ENCODE assay signal across 28 cellular contexts in genomic region chr14:74360163-74360562, GRCh38. TPM values are rescaled to one million over a fixed set of nuclear protein-coding genes. Genes with fewer than 3 reads are reported as not detected.
"Had no signal": no experiment of that assay in that cellular context is flagged by ENCODE, and none has a peak within 500 bp of the region (broad histone marks: within the 10 kb centered on the region; RNA-seq: fewer than 3 reads in every experiment).

No MANE protein-coding gene starts in this region.

- H3K4me2 ChIP-seq: PC-9 had no signal

- H3K27ac Mint-ChIP-seq: activated B cell treated with CpG ODN at 0.5 μM for 24 hours; activated CD4-positive, alpha-beta T cell treated with anti-CD3 and anti-CD28 coated beads, Interleukin-2, amount 10 ng/mL, durations not matched to agents 24 days and 14 days; activated naive CD4-positive, alpha-beta T cell treated with anti-CD3 and anti-CD28 coated beads for 36 hours; activated naive CD8-positive, alpha-beta T cell; activated T-helper 17 cell treated with anti-CD3 and anti-CD28 coated beads, Interleukin-2, amount 50 U/mL, for 72 hours; T-helper 17 cell had no signal

- H3K27ac ChIP-seq: brain microvascular endothelial cell, cardiac muscle cell, PC-9 had no signal

- H3K36me3 Mint-ChIP-seq: activated naive CD8-positive, alpha-beta T cell had no signal

- ATAC-seq: activated T-cell treated with anti-CD3 and anti-CD28 coated beads, Interleukin-2, amount 50 U/mL, for 4 hours; activated T-helper 17 cell treated with anti-CD3 and anti-CD28 coated beads, Interleukin-2, amount 50 U/mL, for 72 hours; T-helper 17 cell had no signal

- H3K4me3 Mint-ChIP-seq: activated B cell treated with CpG ODN at 0.5 μM for 24 hours; activated CD4-positive, alpha-beta T cell treated with anti-CD3 and anti-CD28 coated beads, Interleukin-2, amount 10 ng/mL, durations not matched to agents 24 days and 14 days; activated naive CD4-positive, alpha-beta T cell treated with anti-CD3 and anti-CD28 coated beads for 36 hours; activated naive CD8-positive, alpha-beta T cell; activated T-cell treated with anti-CD3 and anti-CD28 coated beads, Interleukin-2, amount 50 U/mL, for 4 hours; activated T-helper 17 cell treated with anti-CD3 and anti-CD28 coated beads, Interleukin-2, amount 50 U/mL, for 72 hours; T-helper 17 cell had no signal

- DNase-seq: activated B cell treated with CpG ODN at 0.5 μM for 24 hours; activated CD4-positive, alpha-beta T cell treated with anti-CD3 and anti-CD28 coated beads for 1 hour; activated CD4-positive, alpha-beta T cell treated with anti-CD3 and anti-CD28 coated beads, Interleukin-2, amount 10 ng/mL, durations not matched to agents 24 days and 14 days; activated CD4-positive, alpha-beta T cell treated with anti-CD3 and anti-CD28 coated beads, Interleukin-2, amount 50 U/mL, for 48 hours; activated gamma-delta T cell; activated naive CD4-positive, alpha-beta T cell treated with anti-CD3 and anti-CD28 coated beads for 36 hours; activated T-cell treated with anti-CD3 and anti-CD28 coated beads, Interleukin-2, amount 50 U/mL, for 4 hours; amygdala; brain microvascular endothelial cell; KG1; NCI-H1048; NCI-H1417; NCI-H1930; NCI-H2171; NCI-H2227 treated with DMSO at 0.1 percent for 48 hours; NCI-H446 treated with DMSO at 0.1 percent for 48 hours; NCI-H524 treated with DMSO at 0.1 percent for 48 hours; NCI-H82; PC-9; SIG-M5; T-helper 17 cell; T-helper 9 cell had no signal

- H3K27me3 ChIP-seq: brain microvascular endothelial cell, cardiac muscle cell had no signal

- H3K4me3 ChIP-seq: cardiac muscle cell, PC-9 had no signal

- H3K9me3 Mint-ChIP-seq: activated B cell treated with CpG ODN at 0.5 μM for 24 hours; activated CD4-positive, alpha-beta T cell treated with anti-CD3 and anti-CD28 coated beads, Interleukin-2, amount 10 ng/mL, durations not matched to agents 24 days and 14 days; activated naive CD4-positive, alpha-beta T cell treated with anti-CD3 and anti-CD28 coated beads for 36 hours; activated T-cell treated with anti-CD3 and anti-CD28 coated beads, Interleukin-2, amount 50 U/mL, for 4 hours; activated T-helper 17 cell treated with anti-CD3 and anti-CD28 coated beads, Interleukin-2, amount 50 U/mL, for 72 hours had no signal

- H3K36me3 ChIP-seq: brain microvascular endothelial cell, cardiac muscle cell had no signal

- H3K4me1 Mint-ChIP-seq: activated CD4-positive, alpha-beta T cell treated with anti-CD3 and anti-CD28 coated beads, Interleukin-2, amount 10 ng/mL, durations not matched to agents 24 days and 14 days; activated T-helper 17 cell treated with anti-CD3 and anti-CD28 coated beads, Interleukin-2, amount 50 U/mL, for 72 hours had no signal

RNA-seq across cellular contexts. Expression of gene VRTN, which starts 11.9 kb away (rescaled TPM):
- total RNA-seq: activated B cell treated with CpG ODN at 0.5 μM for 24 hours; activated CD4-positive, alpha-beta T cell treated with anti-CD3 and anti-CD28 coated beads, Interleukin-2, amount 10 ng/mL, durations not matched to agents 24 days and 14 days; activated naive CD4-positive, alpha-beta T cell treated with anti-CD3 and anti-CD28 coated beads for 36 hours; activated T-helper 17 cell treated with anti-CD3 and anti-CD28 coated beads, Interleukin-2, amount 50 U/mL, for 72 hours; LHCN-M2; M059J; PC-9; RPMI7951; T-helper 17 cell had no signal
